ENCODE assay signal across 8 cellular contexts in the genomic region with DNA sequence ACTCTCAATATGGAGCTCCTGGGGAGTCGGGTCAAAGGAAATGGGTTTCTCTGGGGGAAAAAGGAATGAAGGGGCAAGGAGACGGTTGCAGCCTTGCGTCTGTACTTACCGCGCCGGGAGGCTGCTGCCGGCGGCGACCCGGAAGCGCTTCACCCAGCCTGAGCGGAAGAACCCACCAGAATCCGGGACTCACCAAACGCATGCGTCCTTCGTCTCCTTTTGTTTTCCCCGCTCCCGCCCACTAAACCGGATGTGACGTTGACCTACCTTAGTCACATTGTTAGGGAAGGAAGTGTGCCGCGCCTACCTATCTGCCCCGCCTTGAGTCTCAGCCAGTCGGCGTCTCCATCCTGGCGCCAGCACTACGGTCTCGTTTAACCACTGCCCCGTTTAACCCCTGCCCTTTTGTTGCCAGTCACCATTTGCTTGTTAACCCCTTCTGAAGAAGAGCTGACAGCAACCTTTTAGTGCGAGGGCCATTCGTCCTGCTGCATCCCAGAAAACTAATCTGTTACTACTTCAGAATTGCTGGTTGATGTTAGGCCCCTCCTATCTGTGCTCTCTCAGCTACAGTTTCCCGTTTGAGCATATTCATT. TPM values are rescaled to one million over a fixed set of nuclear protein-coding genes. Genes with fewer than 3 reads are reported as not detected.
DNase-seq lines count a peak whose midpoint lies in the region; ATAC-seq, FAIRE-seq and TF ChIP-seq lines count a peak whose summit lies in the region.

A gene (minus strand): TSS at position 155 of the 596 bp plus-strand sequence. CDS start 1,419 bp downstream, outside the sequence.

- TF ChIP-seq POLR2A in GM10847 (IDR thresholded peaks at IDR 0.05; ENCODE audit: extremely low read depth, insufficient read length) = peak; percentile 98

- no peaks in the 10 kb centered on the region for H3K36me3 ChIP-seq in SU-DHL-6 (ENCODE audit: low read length)
- no peaks in the 10 kb centered on the region for H3K36me3 ChIP-seq in pancreas
- peaks cover 0 to 21% (median 6%) of the 10 kb centered on the region in 3 donors for H3K36me3 ChIP-seq in tibial artery

- peak within 1 kb of the TSS; percentile 97 for H3K4me2 ChIP-seq in SU-DHL-6 (ENCODE audit: low read depth, low read length, poor library complexity, severe bottlenecking)

- FAIRE-seq in pancreas (lab: Jason Lieb, UNC) = peak; percentile 88

- H3K9me2 ChIP-seq in SU-DHL-6 (replicated peaks; ENCODE audit: insufficient read depth, low read length) = no peaks in the 10 kb centered on the region

- no peaks in the 10 kb centered on the region; the same call in 1 of the 2 replicates for H3K79me2 ChIP-seq in SU-DHL-6 (ENCODE audit: insufficient read depth, low read length)

- H3K27me3 ChIP-seq in SU-DHL-6 (ENCODE audit: low read length) = no peaks in the 10 kb centered on the region
- H3K27me3 ChIP-seq in pancreas = no peaks in the 10 kb centered on the region
- H3K27me3 ChIP-seq in tibial artery = peaks cover 0 to 5% of the 10 kb centered on the region in 2 donors

- peaks cover 5% of the 10 kb centered on the region in 3 donors for H3K4me1 ChIP-seq in pancreas
- peaks cover 0 to 15% (median 7%) of the 10 kb centered on the region in 4 donors for H3K4me1 ChIP-seq in tibial artery

- peak within 1 kb of the TSS; percentile 60 for H2AFZ ChIP-seq in SU-DHL-6 (ENCODE audit: low read depth, low read length, severe bottlenecking)

- TF ChIP-seq CTCF in SU-DHL-6 (IDR thresholded peaks at IDR 0.05; ENCODE audit: insufficient read depth, low read length, poor library complexity, severe bottlenecking) = no peak
- no peak for TF ChIP-seq CTCF in pancreas (IDR thresholded peaks at IDR 0.05)
- TF ChIP-seq CTCF in tibial artery (IDR thresholded peaks at IDR 0.05) = no peak

- DNase-seq in NCI-H128 (lab: John Stamatoyannopoulos, UW; ENCODE audit: unreplicated experiment) = peak; percentile 99
- DNase-seq in activated naive CD8-positive, alpha-beta T cell treated with anti-CD3 and anti-CD28 coated beads, Interleukin-2, amount 50 U/mL, for 16 hours (ENCODE audit: low read depth, low spot score) = peak; percentile 99
- DNase-seq in Right ventricle myocardium superior = peak; percentile 98
- peak; percentile 87 to 99 (median 97) for DNase-seq in pancreas
- DNase-seq in tibial artery = peak; percentile 99 to 100

- H3K27ac ChIP-seq in SU-DHL-6 (ENCODE audit: low read depth, low read length) (peak within 1 kb of the TSS; percentile 85), pancreas (peak within 1 kb of the TSS; percentile 89 to 99 (median 98)), tibial artery (peak within 1 kb of the TSS; percentile 90 to 94)

- no peaks in the 10 kb centered on the region; the same call in 1 of the 2 replicates for H3F3A ChIP-seq in SU-DHL-6 (ENCODE audit: insufficient read depth)

- ATAC-seq in HG02678 (IDR thresholded peaks at IDR 0.05; ENCODE audit: unreplicated experiment) (peak; percentile 83), Right ventricle myocardium superior (ENCODE audit: poor library complexity) (peak; percentile 97), pancreas (peak; percentile 89 to 96 (median 92))

- H3K4me3 ChIP-seq in SU-DHL-6 (ENCODE audit: insufficient read depth, low read length, poor library complexity, severe bottlenecking) = peak within 1 kb of the TSS; percentile 75
- H3K4me3 ChIP-seq in pancreas = peak within 1 kb of the TSS; percentile 46 to 65 (median 54)
- peak within 1 kb of the TSS; percentile 58 to 66 for H3K4me3 ChIP-seq in tibial artery

- H3K9ac ChIP-seq in SU-DHL-6 (ENCODE audit: low read length) = peak within 1 kb of the TSS; percentile 80

- H3K9me3 ChIP-seq in SU-DHL-6 (ENCODE audit: insufficient read depth, low read length) (no peaks in the 10 kb centered on the region), pancreas (no peaks in the 10 kb centered on the region), tibial artery (no peaks in the 10 kb centered on the region)

- 0% methylated on average over 32 of the region's 32 CpGs for WGBS in pancreas, 2 donors

- intact Hi-C loops in Right ventricle myocardium superior (cut with DNase I) = no loop called here
- intact Hi-C loops in pancreas (cut with DNase I) = no loop called here
- intact Hi-C loops in tibial artery (cut with DNase I; ENCODE audit: low total_unique reads) = no loop called here

- H4K20me1 ChIP-seq in SU-DHL-6 (ENCODE audit: low read depth, low read length) = no peaks in the 10 kb centered on the region

RNA-seq across cellular contexts. Expression of the gene that starts here (rescaled TPM):
- total RNA-seq in Right ventricle myocardium superior (43.5 TPM), pancreas (10 to 100 TPM in 5 of 6 donors, 1 to 10 TPM in 1; 6.7 to 19.8 (median 13.5) TPM)
- polyA plus RNA-seq in pancreas = 10 to 100 TPM; 32.7 to 35.0 TPM

Comparison
In these comparisons a context has a peak if more than half of its experiments do, and no peak if none do; other contexts are left out.
1. Peak in every context shown above with its lines: DNase-seq, ATAC-seq, H3K4me3 ChIP-seq and H3K27ac ChIP-seq.